8 cellular contexts compared by ENCODE assay signal in genomic region chr17:37488607-37489196, GRCh38. TPM values are rescaled to one million over a fixed set of nuclear protein-coding genes. Genes with fewer than 3 reads are reported as not detected.
DNase-seq lines count a peak whose midpoint lies in the region; ATAC-seq and TF ChIP-seq lines count a peak whose summit lies in the region.

No MANE protein-coding gene starts in this region.

- no CpG with 5 or more reads among the region's 25 CpGs for WGBS in H9 (ENCODE audit: extremely low coverage, insufficient read length, low lambda C conversion rate)

- no peaks in the 10 kb centered on the region for H3K9me3 ChIP-seq in H9 (ENCODE audit: control insufficient read depth, low read depth, low read length)
- H3K9me3 ChIP-seq in mucosa of descending colon = no peaks in the 10 kb centered on the region

- H3K23me2 ChIP-seq in H9 (ENCODE audit: insufficient read length, low read depth, low read length, poor library complexity, severe bottlenecking) = peaks cover 17% of the 10 kb centered on the region

- no peak overlapping the region for H2AK5ac ChIP-seq in H9 (ENCODE audit: insufficient read length, low read length)

- H2BK15ac ChIP-seq in H9 (ENCODE audit: low read depth, low read length) = no peak overlapping the region

- no peaks in the 10 kb centered on the region for H3K36me3 ChIP-seq in mucosa of descending colon (ENCODE audit: low read depth)

- H3K27ac Mint-ChIP-seq in H9 = no peak overlapping the region; a peak in 1 of 7 replicates

- no peak for TF ChIP-seq CTCF in H9 (conservative IDR thresholded peaks at IDR 0.05)
- TF ChIP-seq CTCF in epithelial cell of esophagus (IDR thresholded peaks at IDR 0.05; ENCODE audit: insufficient read depth, low read depth, low read length, missing control alignments) = no peak
- TF ChIP-seq CTCF in mucosa of descending colon (IDR thresholded peaks at IDR 0.05) = no peak

- ATAC-seq in mucosa of descending colon (peak; percentile 89), HG02588 (IDR thresholded peaks at IDR 0.05; ENCODE audit: unreplicated experiment) (no peak)

- peaks cover 35% of the 10 kb centered on the region in 2 experiments for H3K4me1 Mint-ChIP-seq in H9

- peak overlapping the region; percentile 19 for H2AFZ ChIP-seq in H9 (ENCODE audit: low read length)

- peak overlapping the region; percentile 73 for H3K4me2 ChIP-seq in H9 (ENCODE audit: insufficient read depth, insufficient read length, low read length)

- no peak overlapping the region for H3T11ph ChIP-seq in H9 (ENCODE audit: low read length)

- peaks cover 12% of the 10 kb centered on the region for H3K27me3 Mint-ChIP-seq in H9 (ENCODE audit: low read depth)

- DNase-seq in C1 segment of cervical spinal cord (lab: John Stamatoyannopoulos, UW) (peak in 11 of 14 donors; percentile 26 to 79 (median 47)), H9 (peak; percentile 94), NCI-H460 (ENCODE audit: extremely low read depth, low read depth) (peak; percentile 88), epithelial cell of esophagus (ENCODE audit: low read depth) (peak; percentile 99), mucosa of descending colon (peak; percentile 78 to 84 (median 80))
- DNase-seq in activated CD8-positive, alpha-beta memory T cell treated with anti-CD3 and anti-CD28 coated beads, Interleukin-2, amount 50 U/mL, for 4 hours = peak; percentile 69
- peak; percentile 20 to 46 for DNase-seq in stimulated activated CD8-positive, alpha-beta memory T cell treated with anti-CD3 and anti-CD28 coated beads, Interleukin-2, amount 100 ng/mL, for 48 hours (ENCODE audit: low read depth in 2 of 2)

- H3K4me1 ChIP-seq in H9 (ENCODE audit: insufficient read depth, low read length) (peaks cover 6% of the 10 kb centered on the region), mucosa of descending colon (ENCODE audit: low read depth) (peaks cover 3% of the 10 kb centered on the region)

- no peaks in the 10 kb centered on the region for H3K27me3 ChIP-seq in H9 (ENCODE audit: insufficient read depth, low read length)

- no peak overlapping the region for H3K23ac ChIP-seq in H9 (ENCODE audit: insufficient read length, low read depth, low read length)

- H4K91ac ChIP-seq in H9 (ENCODE audit: insufficient read length, low read depth, low read length) = no peak overlapping the region

- H3K4me3 Mint-ChIP-seq in H9 = peak overlapping the region; percentile 79 to 89

- no peak overlapping the region for H2BK120ac ChIP-seq in H9 (ENCODE audit: low read depth, low read length, poor library complexity, severe bottlenecking)

- H3K4ac ChIP-seq in H9 (ENCODE audit: low read depth, low read length) = no peak overlapping the region

- H4K8ac ChIP-seq in H9 (replicated peaks; ENCODE audit: insufficient read length, low read depth, low read length) = no peak overlapping the region

- H4K20me1 ChIP-seq in H9 (ENCODE audit: control insufficient read depth, insufficient read depth, insufficient read length) = no peaks in the 10 kb centered on the region

- H3K36me3 Mint-ChIP-seq in H9 (ENCODE audit: insufficient read depth in 1 of 3, low read depth in 3 of 3) = peaks cover 0 to 3% (median 0%) of the 10 kb centered on the region in 3 experiments; a peak in 3 of 7 replicates

- no peak overlapping the region for H2BK20ac ChIP-seq in H9 (ENCODE audit: low read depth, low read length, poor library complexity, severe bottlenecking)

- 0 out of 2 replicates have a peak, but pooled peaks cover 2% of the 10 kb centered on the region for H3K79me2 ChIP-seq in H9 (ENCODE audit: insufficient read depth, low read length)

- H3K9me3 Mint-ChIP-seq in H9 = no peaks in the 10 kb centered on the region

- H4K5ac ChIP-seq in H9 (ENCODE audit: insufficient read length, low read depth, low read length) = no peak overlapping the region

- no peak overlapping the region for H3K27ac ChIP-seq in H9 (ENCODE audit: insufficient read length, low read depth, low read length)

- no peak overlapping the region for H3K56ac ChIP-seq in H9 (ENCODE audit: insufficient read length, low read depth, low read length)

- intact Hi-C loops in mucosa of descending colon (cut with DNase I, micrococcal nuclease) = no loop called here

- peak overlapping the region; percentile 16 for H3K18ac ChIP-seq in H9 (ENCODE audit: insufficient read length, low read depth, low read length)

- H2BK12ac ChIP-seq in H9 (ENCODE audit: insufficient read length, low read depth, low read length) = no peak overlapping the region

- peak overlapping the region; percentile 18 for H3K9ac ChIP-seq in H9 (ENCODE audit: extremely low read depth, insufficient read length, low read length)

- H3K79me1 ChIP-seq in H9 (ENCODE audit: insufficient read depth, low read depth, low read length, poor library complexity, severe bottlenecking) = no peaks in the 10 kb centered on the region

- H2BK5ac ChIP-seq in H9 (ENCODE audit: insufficient read length, low read length) = no peak overlapping the region

- peak overlapping the region; percentile 61 for H3K4me3 ChIP-seq in epithelial cell of esophagus (ENCODE audit: low read length)
- peak overlapping the region; percentile 27 for H3K4me3 ChIP-seq in mucosa of descending colon

- H3K14ac ChIP-seq in H9 (ENCODE audit: insufficient read depth, low read length) = no peak overlapping the region

RNA-seq across cellular contexts. Expression of gene DUSP14, which starts 1.0 kb away (rescaled TPM):
- total RNA-seq in H9 (2021) (21.3 and 22.0 TPM in 2 replicates), mucosa of descending colon (1 to 10 TPM in 2 of 3 donors, under 1 TPM in 1; 0.81 to 8.2 (median 1.8) TPM)
- total RNA-seq in NCI-H460 (2014; rRNA removed; shearing (Covaris generic)) = 30.2 and 32.4 TPM in 2 replicates
- polyA plus RNA-seq in NCI-H460 (2014; cell fraction: nucleus; rRNA removed) = 31.5 and 32.1 TPM in 2 replicates

Comparison
In these comparisons a context has a peak if more than half of its experiments do, and no peak if none do; other contexts are left out.
1. DNase-seq: peak in every context shown above with its lines; median percentile 99 in epithelial cell of esophagus; 94 in H9; 88 in NCI-H460; 80 in mucosa of descending colon; 69 in activated CD8-positive, alpha-beta memory T cell treated with anti-CD3 and anti-CD28 coated beads, Interleukin-2, amount 50 U/mL, for 4 hours; 47 in C1 segment of cervical spinal cord; 33 in stimulated activated CD8-positive, alpha-beta memory T cell treated with anti-CD3 and anti-CD28 coated beads, Interleukin-2, amount 100 ng/mL, for 48 hours.